In genomic region chr11:128130052-128130451, GRCh38 we compare ENCODE assay signal across 29 cellular contexts.
"Had no signal": no experiment of that assay in that cellular context is flagged by ENCODE, and none has a peak within 500 bp of the region (broad histone marks: within the 10 kb centered on the region; RNA-seq: fewer than 3 reads in every experiment).

No MANE protein-coding gene starts in this region.

- H3K27me3 Mint-ChIP-seq: progenitor cell of endocrine pancreas; stimulated activated naive CD8-positive, alpha-beta T cell treated with anti-CD3 and anti-CD28 coated beads, Interleukin-15, Interleukin-2, amounts not matched to agents 100 ng/mL and 50 ng/mL, for 24 hours; type B pancreatic cell had no signal

- H3K36me3 Mint-ChIP-seq: natural killer cell; neural progenitor cell; stimulated activated effector memory CD8-positive, alpha-beta T cell treated with anti-CD3 and anti-CD28 coated beads, Interleukin-12 subunit alpha, Interleukin-12 subunit beta, amount 100 ng/mL, for 72 hours; stimulated activated naive B cell treated with anti-CD40 and anti-IgM and Interleukin-4, amounts not matched to agents 10 μg/mL and 1 μg/mL and 100 μg/mL, for 72 hours; type B pancreatic cell had no signal

- H3K9me3 Mint-ChIP-seq: natural killer cell; nephron; stimulated activated effector memory CD8-positive, alpha-beta T cell treated with anti-CD3 and anti-CD28 coated beads, Interleukin-12 subunit alpha, Interleukin-12 subunit beta, amount 100 ng/mL, for 72 hours; stimulated activated naive B cell treated with anti-CD40 and anti-IgM and Interleukin-4, amounts not matched to agents 10 μg/mL and 1 μg/mL and 100 μg/mL, for 72 hours; stimulated activated naive CD8-positive, alpha-beta T cell treated with anti-CD3 and anti-CD28 coated beads, Interleukin-15, Interleukin-2, amounts not matched to agents 100 ng/mL and 50 ng/mL, for 24 hours; type B pancreatic cell had no signal

- H3K36me3 ChIP-seq: neural progenitor cell, ovary, right lobe of liver, sigmoid colon, stomach, suprapubic skin, tibial artery, transverse colon, upper lobe of right lung, uterus had no signal

- H3K27me3 ChIP-seq: neural progenitor cell, ovary, right lobe of liver, sigmoid colon, stomach, suprapubic skin, testis, tibial artery, transverse colon, upper lobe of right lung, uterus had no signal

- H3K4me1 Mint-ChIP-seq: natural killer cell; stimulated activated effector memory CD8-positive, alpha-beta T cell treated with anti-CD3 and anti-CD28 coated beads, Interleukin-12 subunit alpha, Interleukin-12 subunit beta, amount 100 ng/mL, for 72 hours; stimulated activated naive B cell treated with anti-CD40 and anti-IgM and Interleukin-4, amounts not matched to agents 10 μg/mL and 1 μg/mL and 100 μg/mL, for 72 hours had no signal

- H3K4me3 Mint-ChIP-seq: natural killer cell; nephron; neural progenitor cell; stimulated activated effector memory CD8-positive, alpha-beta T cell treated with anti-CD3 and anti-CD28 coated beads, Interleukin-12 subunit alpha, Interleukin-12 subunit beta, amount 100 ng/mL, for 72 hours; stimulated activated naive B cell treated with anti-CD40 and anti-IgM and Interleukin-4, amounts not matched to agents 10 μg/mL and 1 μg/mL and 100 μg/mL, for 72 hours; stimulated activated naive CD8-positive, alpha-beta T cell treated with anti-CD3 and anti-CD28 coated beads, Interleukin-15, Interleukin-2, amounts not matched to agents 100 ng/mL and 50 ng/mL, for 24 hours; type B pancreatic cell had no signal

- H3K27ac Mint-ChIP-seq: natural killer cell; neural progenitor cell; progenitor cell of endocrine pancreas; stimulated activated effector memory CD8-positive, alpha-beta T cell treated with anti-CD3 and anti-CD28 coated beads, Interleukin-12 subunit alpha, Interleukin-12 subunit beta, amount 100 ng/mL, for 72 hours; stimulated activated naive B cell treated with anti-CD40 and anti-IgM and Interleukin-4, amounts not matched to agents 10 μg/mL and 1 μg/mL and 100 μg/mL, for 72 hours; stimulated activated naive CD8-positive, alpha-beta T cell treated with anti-CD3 and anti-CD28 coated beads, Interleukin-15, Interleukin-2, amounts not matched to agents 100 ng/mL and 50 ng/mL, for 24 hours; type B pancreatic cell had no signal

- H3K9me3 ChIP-seq: ovary, psoas muscle, right lobe of liver, sigmoid colon, stomach, suprapubic skin, testis, tibial artery, transverse colon, upper lobe of right lung, uterus had no signal

- H3K4me1 ChIP-seq: parathyroid adenoma, psoas muscle, right lobe of liver, suprapubic skin, testis, transverse colon, upper lobe of right lung, uterus had no signal

- H3K4me3 ChIP-seq: neural progenitor cell, ovary, psoas muscle, right lobe of liver, sigmoid colon, stomach, suprapubic skin, testis, tibial artery, transverse colon, upper lobe of right lung, uterus had no signal

- ATAC-seq: natural killer cell; psoas muscle; right cardiac atrium; right lobe of liver; stimulated activated effector memory CD8-positive, alpha-beta T cell treated with anti-CD3 and anti-CD28 coated beads, Interleukin-12 subunit alpha, Interleukin-12 subunit beta, amount 100 ng/mL, for 72 hours; stimulated activated naive B cell treated with anti-CD40 and anti-IgM and Interleukin-4, amounts not matched to agents 10 μg/mL and 1 μg/mL and 100 μg/mL, for 72 hours; upper lobe of right lung had no signal

- DNase-seq: natural killer cell; occipital lobe; ovary; posterior cingulate gyrus; psoas muscle; right cardiac atrium; right lobe of liver; sigmoid colon; small intestine; stimulated activated CD4-positive, alpha-beta T cell treated with anti-CD3 and anti-CD28 coated beads, Interleukin-15, amount 100 ng/mL, for 24 hours; stimulated activated CD4-positive, alpha-beta T cell treated with anti-CD3 and anti-CD28 coated beads, Interleukin-2, amount 100 ng/mL, for 24 hours; stimulated activated CD4-positive, alpha-beta T cell treated with anti-CD3 and anti-CD28 coated beads, Interleukin-2, amount 100 ng/mL, for 48 hours; stimulated activated CD4-positive, alpha-beta T cell treated with anti-CD3 and anti-CD28 coated beads, Interleukin-4, amount 100 ng/mL, for 24 hours; stimulated activated naive B cell treated with anti-CD40 and anti-IgM and Interleukin-4, amounts not matched to agents 10 μg/mL and 1 μg/mL and 100 μg/mL, for 72 hours; stimulated activated naive CD4-positive, alpha-beta T cell treated with Interleukin-2 at 50 U/mL for 16 hours; stomach; testis; tibial artery; transverse colon; upper lobe of right lung; uterus had no signal

- H3K27ac ChIP-seq: neural progenitor cell, ovary, parathyroid adenoma, psoas muscle, right lobe of liver, sigmoid colon, stomach, suprapubic skin, testis, tibial artery, transverse colon, upper lobe of right lung, uterus had no signal
